Comparison of ENCODE assay signal across 1 cellular context in the genomic region with DNA sequence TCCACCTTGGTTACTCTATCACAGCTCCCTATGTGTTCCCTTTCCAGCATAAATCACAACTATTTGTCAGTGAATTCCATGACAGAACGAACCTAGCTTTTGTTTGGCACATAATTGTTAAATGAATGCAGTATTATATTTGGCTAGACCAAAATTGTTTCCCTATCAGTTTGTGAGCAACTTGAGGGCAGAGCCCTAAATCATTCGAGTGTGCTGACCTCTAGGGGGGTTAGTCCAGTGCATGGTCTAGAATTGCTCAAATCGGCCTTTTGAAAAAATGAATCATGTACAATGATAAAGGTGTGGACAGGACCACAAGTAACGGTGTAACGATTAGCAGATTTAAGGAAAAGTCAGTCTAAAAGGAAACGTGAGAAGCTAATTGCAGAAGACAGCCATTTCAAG.
TF ChIP-seq lines count a peak whose summit lies in the region.

No MANE protein-coding gene starts in this region.

TF ChIP-seq in K562, 482 proteins besides CTCF, POLR2A, EP300 and RAD21 (continued from another document):
- TF ChIP-seq CHD7 (IDR thresholded peaks at IDR 0.05; ENCODE audit: low read depth, low read length) (no peak), MCM5 (IDR thresholded peaks at IDR 0.05; ENCODE audit: low read depth) (no peak), YY1 (IDR thresholded peaks at IDR 0.05; ENCODE audit: borderline replicate concordance in 1 of 3, control insufficient read depth in 1 of 3, extremely low read depth in 1 of 3, insufficient read depth in 3 of 3, insufficient read length in 1 of 3, insufficient replicate concordance in 2 of 3, low read depth in 1 of 3, low read length in 2 of 3) (peak in 1 of 3 experiments; percentile 38), NCOA1 (IDR thresholded peaks at IDR 0.05; ENCODE audit: low read depth) (no peak), ZNF212 (CRISPR knock-in tag; IDR thresholded peaks at IDR 0.05) (no peak), RUNX1 (IDR thresholded peaks at IDR 0.05; ENCODE audit: low read depth) (no peak)
